In the genomic region with DNA sequence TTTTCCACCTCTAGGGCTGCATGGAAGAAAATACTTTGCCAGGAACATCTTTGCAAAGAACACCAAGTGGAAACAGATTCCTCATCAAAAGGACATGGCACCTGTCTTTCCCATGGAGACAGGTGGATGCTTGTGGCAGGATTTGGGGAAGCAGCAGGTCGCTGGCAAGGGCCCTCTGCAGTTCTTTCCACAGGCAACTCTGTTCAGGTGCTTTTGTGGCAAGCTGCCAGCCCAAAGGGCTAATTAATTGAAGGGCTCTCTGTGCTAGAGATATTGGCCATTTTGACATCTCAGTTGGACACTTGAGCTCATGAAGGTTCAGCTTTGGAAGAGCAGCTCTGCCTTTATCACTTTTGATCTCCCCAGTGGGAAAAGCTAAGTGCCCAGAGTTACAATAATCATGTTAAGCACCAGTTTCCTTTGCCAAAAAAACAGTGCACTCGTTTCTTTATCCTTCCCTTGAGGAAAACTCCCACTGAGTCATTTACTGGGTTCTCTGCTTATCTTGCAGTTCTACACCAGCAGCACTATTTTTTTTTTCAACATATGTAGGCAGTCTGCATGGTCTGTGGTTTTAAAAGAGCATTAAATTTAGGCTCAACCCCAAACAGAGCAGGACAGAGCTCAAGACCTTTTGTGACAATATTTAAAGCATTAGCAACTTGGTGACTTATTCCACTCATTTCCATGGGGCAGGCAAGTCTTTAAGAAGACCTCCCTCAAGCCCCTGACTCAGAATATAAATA, we compare ENCODE assay signal across 1 cellular context.
A peak's percentile ranks its signal among the peaks of the same experiment; 100 is the strongest.
TF ChIP-seq lines count a peak whose summit lies in the region.

No MANE protein-coding gene starts in this region.

TF ChIP-seq in HEK293, 187 proteins besides CTCF, POLR2A, EP300 and RAD21 (continued from another document and continues in another):
- TF ChIP-seq, protein P1, sequence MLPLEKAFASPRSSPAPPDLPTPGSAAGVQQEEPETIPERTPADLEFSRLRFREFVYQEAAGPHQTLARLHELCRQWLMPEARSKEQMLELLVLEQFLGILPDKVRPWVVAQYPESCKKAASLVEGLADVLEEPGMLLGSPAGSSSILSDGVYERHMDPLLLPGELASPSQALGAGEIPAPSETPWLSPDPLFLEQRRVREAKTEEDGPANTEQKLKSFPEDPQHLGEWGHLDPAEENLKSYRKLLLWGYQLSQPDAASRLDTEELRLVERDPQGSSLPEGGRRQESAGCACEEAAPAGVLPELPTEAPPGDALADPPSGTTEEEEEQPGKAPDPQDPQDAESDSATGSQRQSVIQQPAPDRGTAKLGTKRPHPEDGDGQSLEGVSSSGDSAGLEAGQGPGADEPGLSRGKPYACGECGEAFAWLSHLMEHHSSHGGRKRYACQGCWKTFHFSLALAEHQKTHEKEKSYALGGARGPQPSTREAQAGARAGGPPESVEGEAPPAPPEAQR (tag by site-specific recombination; IDR thresholded peaks at IDR 0.05), result no peak
- TF ChIP-seq SETDB1 (IDR thresholded peaks at IDR 0.05; ENCODE audit: insufficient read length, low read length) (no peak), ZNF600 (tag by site-specific recombination; IDR thresholded peaks at IDR 0.05) (peak; percentile 51; the same call in 1 of the 2 replicates), ZNF423 (tag by site-specific recombination; IDR thresholded peaks at IDR 0.05) (peak; percentile 94), OVOL3 (tag by site-specific recombination; IDR thresholded peaks at IDR 0.05) (peak; percentile 96), ZNF530 (tag by site-specific recombination; IDR thresholded peaks at IDR 0.05; ENCODE audit: low read depth) (no peak), ZNF585B (tag by site-specific recombination; IDR thresholded peaks at IDR 0.05) (no peak), SCRT1 (tag by site-specific recombination; IDR thresholded peaks at IDR 0.05; ENCODE audit: borderline replicate concordance) (peak; percentile 42; the same call in 1 of the 2 replicates), GLI4 (tag by site-specific recombination; IDR thresholded peaks at IDR 0.05) (no peak), ZNF394 (tag by site-specific recombination; IDR thresholded peaks at IDR 0.05; ENCODE audit: borderline replicate concordance) (peak; percentile 65; the same call in 1 of the 2 replicates), ZNF404 (tag by site-specific recombination; IDR thresholded peaks at IDR 0.05) (no peak), ZXDB (tag by site-specific recombination; IDR thresholded peaks at IDR 0.05) (peak; percentile 97), ZNF10 (tag by site-specific recombination; IDR thresholded peaks at IDR 0.05) (peak; percentile 72), ZBTB6 (tag by site-specific recombination; IDR thresholded peaks at IDR 0.05) (peak; percentile 23; the same call in 1 of the 2 replicates), ZNF529 (tag by site-specific recombination; IDR thresholded peaks at IDR 0.05; ENCODE audit: insufficient replicate concordance) (no peak), YY1 (tag by site-specific recombination; IDR thresholded peaks at IDR 0.05) (no peak), ZNF626 (tag by site-specific recombination; IDR thresholded peaks at IDR 0.05) (0 out of 2 replicates have a peak, but pooled peaks have one; percentile 26), ZNF677 (tag by site-specific recombination; IDR thresholded peaks at IDR 0.05) (no peak), ZNF354C (tag by site-specific recombination; IDR thresholded peaks at IDR 0.05; ENCODE audit: borderline replicate concordance, low read depth) (no peak), TCF7L2 (IDR thresholded peaks at IDR 0.05; ENCODE audit: borderline replicate concordance, low read depth, low read length) (peak; percentile 88; the same call in 1 of the 2 replicates), KLF8 (tag by site-specific recombination; IDR thresholded peaks at IDR 0.05) (peak; percentile 85), KLF1 (tag by site-specific recombination; IDR thresholded peaks at IDR 0.05) (peak; percentile 63; the same call in 1 of the 2 replicates), ZNF184 (tag by site-specific recombination; IDR thresholded peaks at IDR 0.05) (peak; percentile 77; the same call in 1 of the 2 replicates), ZNF19 (tag by site-specific recombination; IDR thresholded peaks at IDR 0.05; ENCODE audit: low read depth) (no peak), REST (tag by site-specific recombination; IDR thresholded peaks at IDR 0.05) (no peak), ZNF513 (tag by site-specific recombination; IDR thresholded peaks at IDR 0.05) (0 out of 2 replicates have a peak, but pooled peaks have one; percentile 27), ZNF391 (tag by site-specific recombination; IDR thresholded peaks at IDR 0.05; ENCODE audit: borderline replicate concordance, low read depth) (peak; percentile 81; the same call in 1 of the 2 replicates), ZSCAN23 (tag by site-specific recombination; IDR thresholded peaks at IDR 0.05) (peak; percentile 82; the same call in 1 of the 2 replicates), ZNF155 (tag by site-specific recombination; IDR thresholded peaks at IDR 0.05) (no peak), ZNF221 (tag by site-specific recombination; IDR thresholded peaks at IDR 0.05; ENCODE audit: borderline replicate concordance) (no peak), PATZ1 (tag by site-specific recombination; IDR thresholded peaks at IDR 0.05) (peak; percentile 59; the same call in 1 of the 2 replicates), ZNF558 (tag by site-specific recombination; IDR thresholded peaks at IDR 0.05) (peak; percentile 35; the same call in 1 of the 2 replicates), ZNF561 (tag by site-specific recombination; IDR thresholded peaks at IDR 0.05; ENCODE audit: borderline replicate concordance) (no peak; the same call in 1 of the 2 replicates), ZNF214 (tag by site-specific recombination; IDR thresholded peaks at IDR 0.05; ENCODE audit: borderline replicate concordance) (no peak), ZNF544 (tag by site-specific recombination; IDR thresholded peaks at IDR 0.05) (no peak), ZNF223 (tag by site-specific recombination; IDR thresholded peaks at IDR 0.05) (no peak), ZNF274 (IDR thresholded peaks at IDR 0.05; ENCODE audit: low read length) (no peak), ZNF274 (tag by site-specific recombination; IDR thresholded peaks at IDR 0.05; ENCODE audit: borderline replicate concordance) (no peak), ZNF473 (tag by site-specific recombination; IDR thresholded peaks at IDR 0.05) (no peak), KLF10 (tag by site-specific recombination; IDR thresholded peaks at IDR 0.05) (peak; percentile 73)
- TF ChIP-seq, protein P2, sequence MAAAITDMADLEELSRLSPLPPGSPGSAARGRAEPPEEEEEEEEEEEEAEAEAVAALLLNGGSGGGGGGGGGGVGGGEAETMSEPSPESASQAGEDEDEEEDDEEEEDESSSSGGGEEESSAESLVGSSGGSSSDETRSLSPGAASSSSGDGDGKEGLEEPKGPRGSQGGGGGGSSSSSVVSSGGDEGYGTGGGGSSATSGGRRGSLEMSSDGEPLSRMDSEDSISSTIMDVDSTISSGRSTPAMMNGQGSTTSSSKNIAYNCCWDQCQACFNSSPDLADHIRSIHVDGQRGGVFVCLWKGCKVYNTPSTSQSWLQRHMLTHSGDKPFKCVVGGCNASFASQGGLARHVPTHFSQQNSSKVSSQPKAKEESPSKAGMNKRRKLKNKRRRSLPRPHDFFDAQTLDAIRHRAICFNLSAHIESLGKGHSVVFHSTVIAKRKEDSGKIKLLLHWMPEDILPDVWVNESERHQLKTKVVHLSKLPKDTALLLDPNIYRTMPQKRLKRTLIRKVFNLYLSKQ (tag by site-specific recombination; IDR thresholded peaks at IDR 0.05; ENCODE audit: borderline replicate concordance), result no peak
- TF ChIP-seq, protein P3, sequence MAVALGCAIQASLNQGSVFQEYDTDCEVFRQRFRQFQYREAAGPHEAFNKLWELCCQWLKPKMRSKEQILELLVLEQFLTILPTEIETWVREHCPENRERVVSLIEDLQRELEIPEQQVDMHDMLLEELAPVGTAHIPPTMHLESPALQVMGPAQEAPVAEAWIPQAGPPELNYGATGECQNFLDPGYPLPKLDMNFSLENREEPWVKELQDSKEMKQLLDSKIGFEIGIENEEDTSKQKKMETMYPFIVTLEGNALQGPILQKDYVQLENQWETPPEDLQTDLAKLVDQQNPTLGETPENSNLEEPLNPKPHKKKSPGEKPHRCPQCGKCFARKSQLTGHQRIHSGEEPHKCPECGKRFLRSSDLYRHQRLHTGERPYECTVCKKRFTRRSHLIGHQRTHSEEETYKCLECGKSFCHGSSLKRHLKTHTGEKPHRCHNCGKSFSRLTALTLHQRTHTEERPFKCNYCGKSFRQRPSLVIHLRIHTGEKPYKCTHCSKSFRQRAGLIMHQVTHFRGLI (tag by site-specific recombination; IDR thresholded peaks at IDR 0.05), result peak; percentile 37; the same call in 1 of the 2 replicates
- TF ChIP-seq, protein P4, sequence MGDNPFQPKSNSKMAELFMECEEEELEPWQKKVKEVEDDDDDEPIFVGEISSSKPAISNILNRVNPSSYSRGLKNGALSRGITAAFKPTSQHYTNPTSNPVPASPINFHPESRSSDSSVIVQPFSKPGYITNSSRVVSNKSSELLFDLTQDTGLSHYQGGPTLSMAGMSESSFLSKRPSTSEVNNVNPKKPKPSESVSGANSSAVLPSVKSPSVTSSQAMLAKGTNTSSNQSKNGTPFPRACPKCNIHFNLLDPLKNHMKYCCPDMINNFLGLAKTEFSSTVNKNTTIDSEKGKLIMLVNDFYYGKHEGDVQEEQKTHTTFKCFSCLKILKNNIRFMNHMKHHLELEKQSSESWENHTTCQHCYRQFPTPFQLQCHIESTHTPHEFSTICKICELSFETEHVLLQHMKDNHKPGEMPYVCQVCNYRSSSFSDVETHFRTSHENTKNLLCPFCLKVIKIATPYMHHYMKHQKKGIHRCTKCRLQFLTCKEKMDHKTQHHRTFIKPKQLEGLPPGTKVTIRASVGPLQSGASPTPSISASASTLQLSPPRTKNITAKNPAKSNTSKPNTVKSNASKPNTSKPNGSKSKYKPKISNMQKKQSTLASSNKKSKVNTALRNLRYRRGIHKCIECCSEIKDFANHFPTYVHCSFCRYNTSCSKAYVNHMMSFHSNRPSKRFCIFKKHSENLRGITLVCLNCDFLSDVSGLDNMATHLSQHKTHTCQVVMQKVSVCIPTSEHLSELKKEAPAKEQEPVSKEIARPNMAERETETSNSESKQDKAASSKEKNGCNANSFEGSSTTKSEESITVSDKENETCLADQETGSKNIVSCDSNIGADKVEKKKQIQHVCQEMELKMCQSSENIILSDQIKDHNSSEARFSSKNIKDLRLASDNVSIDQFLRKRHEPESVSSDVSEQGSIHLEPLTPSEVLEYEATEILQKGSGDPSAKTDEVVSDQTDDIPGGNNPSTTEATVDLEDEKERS (tag by site-specific recombination; IDR thresholded peaks at IDR 0.05), result no peak
